In the genomic region with DNA sequence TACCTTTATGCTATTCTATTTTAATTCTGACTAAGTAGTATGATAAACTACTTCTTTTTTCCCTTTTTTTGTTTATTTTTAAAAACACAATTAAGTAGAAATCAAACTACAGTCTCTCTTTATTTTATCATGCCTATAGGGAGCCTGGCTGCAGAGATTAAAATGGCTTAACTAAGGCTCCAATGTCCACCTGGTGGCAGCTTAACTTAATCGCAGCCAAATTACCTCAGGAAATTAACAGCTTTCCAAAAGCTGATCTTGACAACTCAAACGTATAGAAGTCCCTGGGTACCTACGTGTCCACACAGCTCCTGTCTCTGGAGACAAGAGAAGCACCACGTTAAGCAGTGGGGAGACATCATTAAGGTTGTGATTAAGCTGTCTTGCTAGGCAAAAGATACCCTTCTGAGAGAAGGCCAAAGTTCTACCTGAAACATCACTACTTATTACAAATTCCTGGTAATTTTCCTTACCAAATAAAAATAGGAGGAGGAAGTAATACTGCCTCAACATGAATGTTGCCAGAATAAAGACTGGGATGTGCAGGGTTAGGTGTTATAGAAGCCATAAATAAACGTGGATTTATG, we compare ENCODE assay signal across 9 cellular contexts.
A peak's percentile ranks its signal among the peaks of the same experiment; 100 is the strongest.
DNase-seq lines count a peak whose midpoint lies in the region; ATAC-seq, FAIRE-seq and TF ChIP-seq lines count a peak whose summit lies in the region.
"Had no signal": no experiment of that assay in that cellular context is flagged by ENCODE, and none has a peak within 500 bp of the region (broad histone marks: within the 10 kb centered on the region; RNA-seq: fewer than 3 reads in every experiment).

No MANE protein-coding gene starts in this region.

- no peaks in the 10 kb centered on the region for H3K36me3 Mint-ChIP-seq in mesothelial cell of epicardium
- peaks cover 0 to 4% of the 10 kb centered on the region in 2 donors for H3K36me3 Mint-ChIP-seq in stimulated activated naive B cell treated with anti-CD40 and anti-IgM and Interleukin-4, amounts not matched to agents 10 μg/mL and 1 μg/mL and 100 μg/mL, for 72 hours

- H3K27ac Mint-ChIP-seq in mesothelial cell of epicardium: no peak overlapping the region
- no peak overlapping the region for H3K27ac Mint-ChIP-seq in stimulated activated naive B cell treated with anti-CD40 and anti-IgM and Interleukin-4, amounts not matched to agents 10 μg/mL and 1 μg/mL and 100 μg/mL, for 72 hours
- H3K27ac Mint-ChIP-seq: T-helper 2 cell treated with Interferon-gamma antibody and Interleukin-4, amounts not matched to agents 5 μg/mL and 100 μg/mL, for 36 hours had no signal

- FAIRE-seq in RCC 7860 (lab: Jason Lieb, UNC): no peak

- H3K4me3 Mint-ChIP-seq in mesothelial cell of epicardium: no peak overlapping the region
- H3K4me3 Mint-ChIP-seq in stimulated activated naive B cell treated with anti-CD40 and anti-IgM and Interleukin-4, amounts not matched to agents 10 μg/mL and 1 μg/mL and 100 μg/mL, for 72 hours: no peak overlapping the region
- H3K4me3 Mint-ChIP-seq: T-helper 2 cell treated with Interferon-gamma antibody and Interleukin-4, amounts not matched to agents 5 μg/mL and 100 μg/mL, for 36 hours had no signal

- DNase-seq in ELF-1 (ENCODE audit: low read depth, low spot score) (peak; percentile 17), KG1 (lab: John Stamatoyannopoulos, UW) (peak; percentile 5), astrocyte of the spinal cord (ENCODE audit: low read depth, low spot score) (peak; percentile 39), mesothelial cell of epicardium (ENCODE audit: low spot score in 2 of 2, unreplicated experiment in 2 of 2) (no peak), posterior vena cava (ENCODE audit: low spot score) (no peak), RCC 7860 (ENCODE audit: low spot score) (no peak)
- no peak for DNase-seq in stimulated activated naive B cell treated with anti-CD40 and anti-IgM and Interleukin-4, amounts not matched to agents 10 μg/mL and 1 μg/mL and 100 μg/mL, for 72 hours

- no peak overlapping the region for H3K4me3 ChIP-seq in astrocyte of the spinal cord (ENCODE audit: low read depth, low read length)

- H3K27me3 Mint-ChIP-seq in mesothelial cell of epicardium (ENCODE audit: low read depth): peaks cover 34% of the 10 kb centered on the region
- H3K27me3 Mint-ChIP-seq in stimulated activated naive B cell treated with anti-CD40 and anti-IgM and Interleukin-4, amounts not matched to agents 10 μg/mL and 1 μg/mL and 100 μg/mL, for 72 hours: peaks cover 25 to 41% of the 10 kb centered on the region in 2 donors

- no peaks in the 10 kb centered on the region for H3K4me1 Mint-ChIP-seq in mesothelial cell of epicardium
- H3K4me1 Mint-ChIP-seq in stimulated activated naive B cell treated with anti-CD40 and anti-IgM and Interleukin-4, amounts not matched to agents 10 μg/mL and 1 μg/mL and 100 μg/mL, for 72 hours: no peaks in the 10 kb centered on the region

- intact Hi-C loops in posterior vena cava (cut with DNase I): no loop called here

- ATAC-seq in GM19467 (IDR thresholded peaks at IDR 0.05; ENCODE audit: unreplicated experiment): no peak
- ATAC-seq in stimulated activated naive B cell treated with anti-CD40 and anti-IgM and Interleukin-4, amounts not matched to agents 10 μg/mL and 1 μg/mL and 100 μg/mL, for 72 hours (replicated peaks): no peak

- peaks cover 34% of the 10 kb centered on the region for H3K9me3 Mint-ChIP-seq in mesothelial cell of epicardium
- peaks cover 7 to 11% of the 10 kb centered on the region in 2 donors for H3K9me3 Mint-ChIP-seq in stimulated activated naive B cell treated with anti-CD40 and anti-IgM and Interleukin-4, amounts not matched to agents 10 μg/mL and 1 μg/mL and 100 μg/mL, for 72 hours

- in situ Hi-C loops in astrocyte of the spinal cord (cut with HindIII; ENCODE audit: low sequenced_read_pairs): no loop called here

- TF ChIP-seq CTCF in astrocyte of the spinal cord (IDR thresholded peaks at IDR 0.05; ENCODE audit: low read depth, low read length): peak; percentile 63
- TF ChIP-seq CTCF in mesothelial cell of epicardium (IDR thresholded peaks at IDR 0.05; ENCODE audit: unreplicated experiment): peak; percentile 32

Comparison
In these comparisons a context has a peak if more than half of its experiments do, and no peak if none do; other contexts are left out.
1. DNase-seq: peak in ELF-1 (single experiment), KG1 (single experiment) and astrocyte of the spinal cord (single experiment); none in mesothelial cell of epicardium (0 of 2), stimulated activated naive B cell treated with anti-CD40 and anti-IgM and Interleukin-4, amounts not matched to agents 10 μg/mL and 1 μg/mL and 100 μg/mL, for 72 hours (single experiment), posterior vena cava (single experiment) and RCC 7860 (single experiment).